ENCODE assay signal across 19 cellular contexts in genomic region chr6:68007717-68008116, GRCh38.
"Had no signal": no experiment of that assay in that cellular context is flagged by ENCODE, and none has a peak within 500 bp of the region (broad histone marks: within the 10 kb centered on the region; RNA-seq: fewer than 3 reads in every experiment).

No MANE protein-coding gene starts in this region.

- H3K27ac ChIP-seq: PC-9, Peyer's patch, SJCRH30 had no signal

- DNase-seq: KBM-7, NCI-H1092 treated with DMSO at 0.1 percent for 48 hours, NCI-H1436, NCI-H187, NCI-H2029, NCI-H2171 treated with DMSO at 0.1 percent for 48 hours, NCI-H345, NCI-H446 treated with DMSO at 0.1 percent for 48 hours, NCI-H524, NCI-H526 treated with DMSO at 0.1 percent for 48 hours, NCI-H748 treated with DMSO at 0.1 percent for 48 hours, PC-9, Peyer's patch, SHP77 treated with DMSO at 0.1 percent for 48 hours, SJCRH30, T-helper 1 cell, T-helper 17 cell had no signal

- H3K27me3 ChIP-seq: Peyer's patch, SJCRH30 had no signal

- H3K4me1 ChIP-seq: Peyer's patch, SJCRH30 had no signal

- H2AFZ ChIP-seq: PC-9 had no signal

- H3K4me3 ChIP-seq: PC-9, Peyer's patch, SJCRH30 had no signal

- H3K9me3 ChIP-seq: Peyer's patch, SJCRH30 had no signal

- ATAC-seq: Right ventricle myocardium inferior, SK-N-SH treated with all-trans-retinoic acid at 6 μM for 48 hours, T-helper 17 cell had no signal

- H3K4me2 ChIP-seq: PC-9 had no signal

- H3K36me3 ChIP-seq: Peyer's patch, SJCRH30 had no signal
